In the genomic region with DNA sequence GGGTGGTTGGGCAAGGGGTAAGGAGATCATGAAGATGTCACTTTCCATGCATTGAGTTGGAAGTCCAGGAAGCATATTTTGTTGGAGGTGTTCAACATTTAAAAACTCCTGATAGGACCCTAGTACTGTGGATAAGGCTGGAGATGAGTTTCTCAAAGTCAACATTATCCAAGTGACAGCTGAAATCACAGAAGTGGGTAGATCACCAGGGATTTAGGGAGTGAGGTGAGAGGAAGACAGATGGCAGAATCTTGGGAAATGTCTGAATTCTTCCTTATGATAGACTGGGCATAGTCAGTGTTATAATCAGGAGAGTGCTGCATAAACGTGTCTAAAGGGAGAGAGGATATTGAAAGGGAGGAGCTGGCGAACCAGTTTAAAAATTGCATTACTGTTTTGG, we compare ENCODE assay signal across 36 cellular contexts. TPM values are rescaled to one million over a fixed set of nuclear protein-coding genes. Genes with fewer than 3 reads are reported as not detected.
"Had no signal": no experiment of that assay in that cellular context is flagged by ENCODE, and none has a peak within 500 bp of the region (broad histone marks: within the 10 kb centered on the region; RNA-seq: fewer than 3 reads in every experiment).

No MANE protein-coding gene starts in this region.

- H3K4me1 ChIP-seq: breast epithelium had no signal

- H3K4me3 ChIP-seq: adrenal gland, body of pancreas, breast epithelium had no signal

- H3K9me3 Mint-ChIP-seq: activated CD4-positive, alpha-beta memory T cell treated with anti-CD3 and anti-CD28 coated beads for 36 hours; activated T-cell treated with anti-CD3 and anti-CD28 coated beads, Interleukin-2, amount 50 U/mL, for 4 hours had no signal

- H3K9me3 ChIP-seq: adrenal gland, body of pancreas, breast epithelium had no signal

- H3K27ac Mint-ChIP-seq: activated B cell treated with CpG ODN at 0.5 μM for 24 hours; activated CD4-positive, alpha-beta memory T cell treated with anti-CD3 and anti-CD28 coated beads for 36 hours; activated CD4-positive, alpha-beta T cell treated with anti-CD3 and anti-CD28 coated beads, Interleukin-2, amount 10 ng/mL, durations not matched to agents 24 days and 14 days; activated CD8-positive, alpha-beta T cell treated with anti-CD3 and anti-CD28 coated beads for 36 hours; activated naive CD4-positive, alpha-beta T cell treated with anti-CD3 and anti-CD28 coated beads for 36 hours; activated naive CD4-positive, alpha-beta T cell treated with anti-CD3 and anti-CD28 coated beads, Interleukin-2, amount 50 U/mL, for 72 hours; activated naive CD8-positive, alpha-beta T cell treated with anti-CD3 and anti-CD28 coated beads for 36 hours; activated T-cell treated with anti-CD3 and anti-CD28 coated beads, Interleukin-2, amount 50 U/mL, for 72 hours; activated T-helper 1 cell treated with anti-CD3 and anti-CD28 coated beads, Interleukin-12 subunit alpha, Interleukin-12 subunit beta, Interleukin-2, Interleukin-4 antibody, amounts not matched to agents 30 ng/mL and 10 ng/mL and 1 ng/mL, durations not matched to agents 14 hours and 24 hours and 36 hours; activated T-helper 17 cell treated with anti-CD3 and anti-CD28 coated beads, Interleukin-2, amount 50 U/mL, for 72 hours; T-helper 1 cell treated with Interleukin-12 subunit alpha and Interleukin-12 subunit beta and Interleukin-4 antibody, amounts not matched to agents 30 μg/mL and 1 μg/mL, for 36 hours; T-helper 2 cell treated with Interferon-gamma antibody and Interleukin-4, amounts not matched to agents 5 μg/mL and 100 μg/mL, for 36 hours had no signal

- H3K4me3 Mint-ChIP-seq: activated B cell treated with CpG ODN at 0.5 μM for 24 hours; activated CD4-positive, alpha-beta memory T cell treated with anti-CD3 and anti-CD28 coated beads for 36 hours; activated CD4-positive, alpha-beta T cell treated with anti-CD3 and anti-CD28 coated beads, Interleukin-2, amount 10 ng/mL, durations not matched to agents 24 days and 14 days; activated CD8-positive, alpha-beta T cell treated with anti-CD3 and anti-CD28 coated beads for 36 hours; activated naive CD4-positive, alpha-beta T cell treated with anti-CD3 and anti-CD28 coated beads for 36 hours; activated naive CD8-positive, alpha-beta T cell treated with anti-CD3 and anti-CD28 coated beads for 36 hours; activated T-cell treated with anti-CD3 and anti-CD28 coated beads, Interleukin-2, amount 50 U/mL, for 4 hours; activated T-cell treated with anti-CD3 and anti-CD28 coated beads, Interleukin-2, amount 50 U/mL, for 72 hours; activated T-helper 1 cell treated with anti-CD3 and anti-CD28 coated beads, Interleukin-12 subunit alpha, Interleukin-12 subunit beta, Interleukin-2, Interleukin-4 antibody, amounts not matched to agents 30 ng/mL and 10 ng/mL and 1 ng/mL, durations not matched to agents 14 hours and 24 hours and 36 hours; activated T-helper 17 cell treated with anti-CD3 and anti-CD28 coated beads, Interleukin-2, amount 50 U/mL, for 72 hours; T-helper 1 cell treated with Interleukin-12 subunit alpha and Interleukin-12 subunit beta and Interleukin-4 antibody, amounts not matched to agents 30 μg/mL and 1 μg/mL, for 36 hours; T-helper 2 cell treated with Interferon-gamma antibody and Interleukin-4, amounts not matched to agents 5 μg/mL and 100 μg/mL, for 36 hours had no signal

- H3K36me3 Mint-ChIP-seq: activated CD4-positive, alpha-beta memory T cell treated with anti-CD3 and anti-CD28 coated beads for 36 hours had no signal

- H3K36me3 ChIP-seq: adrenal gland, brain microvascular endothelial cell, breast epithelium had no signal

- DNase-seq: activated B cell treated with CpG ODN at 0.5 μM for 24 hours; activated CD4-positive, alpha-beta memory T cell treated with anti-CD3 and anti-CD28 coated beads for 36 hours; activated CD4-positive, alpha-beta T cell treated with anti-CD3 and anti-CD28 coated beads for 4 hours; activated CD4-positive, alpha-beta T cell treated with anti-CD3 and anti-CD28 coated beads, Interleukin-2, amount 10 ng/mL, durations not matched to agents 24 days and 14 days; activated CD4-positive, alpha-beta T cell treated with anti-CD3 and anti-CD28 coated beads, Interleukin-2, amount 50 U/mL, for 1 hour; activated CD4-positive, alpha-beta T cell treated with anti-CD3 and anti-CD28 coated beads, Interleukin-2, amount 50 U/mL, for 4 hours; activated CD4-positive, CD25-positive, alpha-beta regulatory T cell treated with anti-CD3 and anti-CD28 coated beads, Interleukin-2, amount 50 U/mL, for 72 hours; activated CD8-positive, alpha-beta memory T cell treated with anti-CD3 and anti-CD28 coated beads, Interleukin-2, amount 50 U/mL, for 4 hours; activated CD8-positive, alpha-beta T cell treated with anti-CD3 and anti-CD28 coated beads for 36 hours; activated effector memory CD4-positive, alpha-beta T cell treated with anti-CD3 and anti-CD28 coated beads, Interleukin-2, amount 50 U/mL, for 16 hours; activated gamma-delta T cell treated with Interleukin-2 at 50 U/mL for 16 hours; activated naive CD4-positive, alpha-beta T cell; activated naive CD4-positive, alpha-beta T cell treated with anti-CD3 and anti-CD28 coated beads for 36 hours; activated naive CD4-positive, alpha-beta T cell treated with anti-CD3 and anti-CD28 coated beads, Interleukin-2, amount 50 U/mL, for 16 hours; activated naive CD8-positive, alpha-beta T cell treated with anti-CD3 and anti-CD28 coated beads for 36 hours; activated T-cell treated with anti-CD3 and anti-CD28 coated beads for 4 hours; activated T-cell treated with anti-CD3 and anti-CD28 coated beads, Interleukin-2, amount 50 U/mL, for 1 hour; activated T-cell treated with anti-CD3 and anti-CD28 coated beads, Interleukin-2, amount 50 U/mL, for 4 hours; activated T-cell treated with anti-CD3 and anti-CD28 coated beads, Interleukin-2, amount 50 U/mL, for 72 hours; adrenal gland; amniotic stem cell; aorta; body of pancreas; brain microvascular endothelial cell; central memory CD4-positive, alpha-beta T cell; T-helper 1 cell; T-helper 2 cell; T-helper 9 cell had no signal

- H3K27ac ChIP-seq: adrenal gland, body of pancreas, brain microvascular endothelial cell, breast epithelium, VCaP had no signal

- H3K27me3 ChIP-seq: adrenal gland, body of pancreas, brain microvascular endothelial cell, breast epithelium had no signal

- ATAC-seq: activated CD8-positive, alpha-beta T cell treated with anti-CD3 and anti-CD28 coated beads for 36 hours; activated naive CD4-positive, alpha-beta T cell treated with anti-CD3 and anti-CD28 coated beads, Interleukin-2, amount 50 U/mL, for 72 hours; activated T-cell treated with anti-CD3 and anti-CD28 coated beads, Interleukin-2, amount 50 U/mL, for 4 hours; activated T-cell treated with anti-CD3 and anti-CD28 coated beads, Interleukin-2, amount 50 U/mL, for 72 hours; activated T-helper 17 cell treated with anti-CD3 and anti-CD28 coated beads, Interleukin-2, amount 50 U/mL, for 72 hours; body of pancreas had no signal

RNA-seq across cellular contexts. Expression of gene RASAL2, which starts 5.3 kb away (rescaled TPM):
- total RNA-seq: activated CD4-positive, alpha-beta memory T cell treated with anti-CD3 and anti-CD28 coated beads for 36 hours; activated CD4-positive, alpha-beta T cell treated with anti-CD3 and anti-CD28 coated beads, Interleukin-2, amount 10 ng/mL, durations not matched to agents 24 days and 14 days; activated CD8-positive, alpha-beta memory T cell treated with anti-CD3 and anti-CD28 coated beads for 36 hours; activated CD8-positive, alpha-beta T cell treated with anti-CD3 and anti-CD28 coated beads for 36 hours; activated naive CD4-positive, alpha-beta T cell treated with anti-CD3 and anti-CD28 coated beads for 36 hours; activated naive CD4-positive, alpha-beta T cell treated with anti-CD3 and anti-CD28 coated beads, Interleukin-2, amount 50 U/mL, for 72 hours; activated naive CD8-positive, alpha-beta T cell treated with anti-CD3 and anti-CD28 coated beads for 36 hours; activated T-helper 1 cell treated with anti-CD3 and anti-CD28 coated beads, Interleukin-12 subunit alpha, Interleukin-12 subunit beta, Interleukin-2, Interleukin-4 antibody, amounts not matched to agents 30 ng/mL and 10 ng/mL and 1 ng/mL, durations not matched to agents 14 hours and 24 hours and 36 hours had no signal
